30 cellular contexts compared by ENCODE assay signal in the genomic region with DNA sequence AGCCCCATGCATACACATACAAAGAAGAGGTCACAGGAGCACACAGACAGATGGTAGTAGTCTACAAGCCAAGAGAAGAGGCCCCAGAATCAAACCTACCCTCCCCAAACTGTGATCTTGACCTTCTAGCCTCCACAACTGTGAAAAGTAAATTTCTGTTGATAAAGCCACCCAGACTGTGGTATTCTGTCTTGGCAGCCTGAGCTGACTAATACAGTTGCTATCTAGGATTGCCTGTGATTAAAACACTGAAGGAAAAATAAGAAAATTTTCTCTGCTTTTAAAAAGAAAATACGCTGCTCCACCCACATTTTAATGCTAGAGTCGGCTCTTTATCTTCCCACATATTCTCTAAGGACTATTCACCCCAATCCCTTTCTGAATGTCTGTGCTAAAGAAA.
"Had no signal": no experiment of that assay in that cellular context is flagged by ENCODE, and none has a peak within 500 bp of the region (broad histone marks: within the 10 kb centered on the region; RNA-seq: fewer than 3 reads in every experiment).

No MANE protein-coding gene starts in this region.

- H3K4me1 ChIP-seq: adrenal gland, ascending aorta, foreskin keratinocyte, heart left ventricle, lower lobe of right lung, parathyroid adenoma, psoas muscle, spleen, testis had no signal

- H3K79me2 ChIP-seq: parathyroid adenoma had no signal

- H3K27me3 ChIP-seq: adrenal gland, ascending aorta, foreskin keratinocyte, heart left ventricle, spleen, testis had no signal

- H3K4me3 ChIP-seq: adrenal gland, ascending aorta, coronary artery, heart left ventricle, lower lobe of right lung, psoas muscle, spleen, testis had no signal

- ATAC-seq: activated CD4-positive, alpha-beta T cell treated with anti-CD3 and anti-CD28 coated beads for 36 hours; activated CD8-positive, alpha-beta memory T cell treated with anti-CD3 and anti-CD28 coated beads, Interleukin-2, amount 10 ng/mL, durations not matched to agents 7 days and 5 days; activated CD8-positive, alpha-beta T cell treated with anti-CD3 and anti-CD28 coated beads, Interleukin-2, amount 10 ng/mL, durations not matched to agents 7 days and 5 days; activated T-cell treated with anti-CD3 and anti-CD28 coated beads, Interleukin-2, amount 50 U/mL, for 72 hours; effector memory CD8-positive, alpha-beta T cell; foreskin keratinocyte; heart left ventricle; left lobe of liver; lower lobe of right lung; naive thymus-derived CD8-positive, alpha-beta T cell; psoas muscle; stimulated activated naive CD8-positive, alpha-beta T cell treated with anti-CD3 and anti-CD28 coated beads, Interleukin-15, Interleukin-2, amounts not matched to agents 100 U/mL and 50 U/mL, for 24 hours had no signal

- H2AFZ ChIP-seq: parathyroid adenoma had no signal

- H3K4me3 Mint-ChIP-seq: activated CD4-positive, alpha-beta T cell treated with anti-CD3 and anti-CD28 coated beads for 36 hours; activated CD8-positive, alpha-beta memory T cell treated with anti-CD3 and anti-CD28 coated beads, Interleukin-2, amount 10 ng/mL, durations not matched to agents 7 days and 5 days; activated CD8-positive, alpha-beta T cell treated with anti-CD3 and anti-CD28 coated beads, Interleukin-2, amount 10 ng/mL, durations not matched to agents 7 days and 5 days; activated naive CD8-positive, alpha-beta T cell; activated T-cell treated with anti-CD3 and anti-CD28 coated beads, Interleukin-2, amount 50 U/mL, for 72 hours; effector memory CD8-positive, alpha-beta T cell; immature natural killer cell; naive thymus-derived CD8-positive, alpha-beta T cell; neural crest cell had no signal

- H3K27ac Mint-ChIP-seq: activated CD4-positive, alpha-beta T cell treated with anti-CD3 and anti-CD28 coated beads for 36 hours; activated CD8-positive, alpha-beta memory T cell treated with anti-CD3 and anti-CD28 coated beads, Interleukin-2, amount 10 ng/mL, durations not matched to agents 7 days and 5 days; activated CD8-positive, alpha-beta T cell treated with anti-CD3 and anti-CD28 coated beads, Interleukin-2, amount 10 ng/mL, durations not matched to agents 7 days and 5 days; activated naive CD8-positive, alpha-beta T cell; activated T-cell treated with anti-CD3 and anti-CD28 coated beads, Interleukin-2, amount 50 U/mL, for 72 hours; effector memory CD8-positive, alpha-beta T cell; immature natural killer cell; naive thymus-derived CD8-positive, alpha-beta T cell had no signal

- H3K36me3 Mint-ChIP-seq: activated CD8-positive, alpha-beta memory T cell treated with anti-CD3 and anti-CD28 coated beads, Interleukin-2, amount 10 ng/mL, durations not matched to agents 7 days and 5 days; activated naive CD8-positive, alpha-beta T cell had no signal

- H3K4me1 Mint-ChIP-seq: activated CD4-positive, alpha-beta T cell treated with anti-CD3 and anti-CD28 coated beads for 36 hours; activated CD8-positive, alpha-beta memory T cell treated with anti-CD3 and anti-CD28 coated beads, Interleukin-2, amount 10 ng/mL, durations not matched to agents 7 days and 5 days; immature natural killer cell; naive thymus-derived CD8-positive, alpha-beta T cell; neural crest cell had no signal

- H3K27ac ChIP-seq: adrenal gland, ascending aorta, coronary artery, foreskin keratinocyte, heart left ventricle, lower lobe of right lung, parathyroid adenoma, psoas muscle, spleen, testis had no signal

- FAIRE-seq: bronchial epithelial cell, urothelium cell line had no signal

- DNase-seq: activated CD4-positive, alpha-beta T cell treated with anti-CD3 and anti-CD28 coated beads for 36 hours; activated CD4-positive, CD25-positive, alpha-beta regulatory T cell; activated CD8-positive, alpha-beta memory T cell treated with anti-CD3 and anti-CD28 coated beads, Interleukin-2, amount 10 ng/mL, durations not matched to agents 7 days and 5 days; activated CD8-positive, alpha-beta T cell treated with anti-CD3 and anti-CD28 coated beads, Interleukin-2, amount 10 ng/mL, durations not matched to agents 7 days and 5 days; activated naive CD4-positive, alpha-beta T cell; activated T-cell treated with anti-CD3 and anti-CD28 coated beads, Interleukin-2, amount 50 U/mL, for 72 hours; adrenal gland; effector memory CD8-positive, alpha-beta T cell; erythroblast; foreskin keratinocyte; heart left ventricle; hypothalamus; immature natural killer cell; lower lobe of right lung; mesenchymal stem cell; naive thymus-derived CD8-positive, alpha-beta T cell; nucleus accumbens; psoas muscle; spleen; stimulated activated naive CD8-positive, alpha-beta T cell treated with anti-CD3 and anti-CD28 coated beads, Interleukin-15, Interleukin-2, amounts not matched to agents 100 U/mL and 50 U/mL, for 24 hours; testis; trophoblast cell had no signal

- H3K36me3 ChIP-seq: adrenal gland, ascending aorta, heart left ventricle, lower lobe of right lung, spleen had no signal

- H3K9ac ChIP-seq: parathyroid adenoma had no signal

- H3K9me3 ChIP-seq: testis had no signal

- H3K27me3 Mint-ChIP-seq: activated CD8-positive, alpha-beta memory T cell treated with anti-CD3 and anti-CD28 coated beads, Interleukin-2, amount 10 ng/mL, durations not matched to agents 7 days and 5 days; effector memory CD8-positive, alpha-beta T cell had no signal
